In genomic region chr14:102498005-102498677, GRCh38 we compare ENCODE assay signal across 14 cellular contexts. TPM values are rescaled to one million over a fixed set of nuclear protein-coding genes. Genes with fewer than 3 reads are reported as not detected.
A peak's percentile ranks its signal among the peaks of the same experiment; 100 is the strongest.
DNase-seq lines count a peak whose midpoint lies in the region; ATAC-seq and TF ChIP-seq lines count a peak whose summit lies in the region.
"Had no signal": no experiment of that assay in that cellular context is flagged by ENCODE, and none has a peak within 500 bp of the region (broad histone marks: within the 10 kb centered on the region; RNA-seq: fewer than 3 reads in every experiment).

No MANE protein-coding gene starts in this region.

- TF ChIP-seq EP300 in esophagus muscularis mucosa (IDR thresholded peaks at IDR 0.05), result no peak

- no peaks in the 10 kb centered on the region for H3K9me3 ChIP-seq in Caco-2
- H3K9me3 ChIP-seq in esophagus muscularis mucosa, result no peaks in the 10 kb centered on the region
- H3K9me3 ChIP-seq: neutrophil had no signal

- in situ Hi-C loops in brain microvascular endothelial cell (cut with HindIII; ENCODE audit: low pct_ligation_motif_present, low sequenced_read_pairs), result no loop called here

- H3K9ac ChIP-seq in KMS-11, result no peak overlapping the region

- H3K27ac ChIP-seq in KMS-11 (no peak overlapping the region), brain microvascular endothelial cell (no peak overlapping the region), layer of hippocampus (ENCODE audit: low read depth, low read length) (peak overlapping the region; percentile 49), esophagus muscularis mucosa (replicated peaks in 1 of 4) (peak overlapping the region in 1 of 4 donors; percentile 81)
- H3K27ac ChIP-seq: epithelial cell of prostate, neutrophil had no signal

- no peak overlapping the region for H3K27ac Mint-ChIP-seq in Caco-2 (ENCODE audit: unreplicated experiment)

- no peaks in the 10 kb centered on the region for H3K79me2 ChIP-seq in KMS-11 (ENCODE audit: insufficient read depth, low read depth)

- POLR2A ChIA-PET in Caco-2 (lab: Charles Lee), result no interaction called here

- intact Hi-C loops in Caco-2 (cut with micrococcal nuclease; ENCODE audit: unreplicated experiment) (no loop called here), esophagus muscularis mucosa (cut with DNase I) (no loop called here)

- peaks cover 12% of the 10 kb centered on the region for H3K36me3 Mint-ChIP-seq in Caco-2 (ENCODE audit: insufficient read depth, unreplicated experiment)

- no peaks in the 10 kb centered on the region for H4K20me1 ChIP-seq in KMS-11 (ENCODE audit: insufficient read depth)

- no peak for ATAC-seq in HG03565 (IDR thresholded peaks at IDR 0.05; ENCODE audit: unreplicated experiment)
- no peak for ATAC-seq in HG03025 (IDR thresholded peaks at IDR 0.05; ENCODE audit: low FRiP score, unreplicated experiment)
- ATAC-seq in GM21447 (IDR thresholded peaks at IDR 0.05; ENCODE audit: unreplicated experiment), result no peak

- peak in 1 of 2 experiments; percentile 35 for DNase-seq in Caco-2
- DNase-seq in brain microvascular endothelial cell, result no peak
- DNase-seq in esophagus muscularis mucosa (ENCODE audit: extremely low spot score), result no peak
- DNase-seq: Calu3; kidney glomerular epithelial cell; stimulated activated CD4-positive, alpha-beta T cell treated with anti-CD3 and anti-CD28 coated beads, Interleukin-1b, Interleukin-23, amount 100 ng/mL, for 48 hours; T-helper 1 cell had no signal

- no TSS peak for BruUV-seq in Caco-2 (replicated peaks; lab: Mats Ljungman, UMichigan)

- peak; percentile 10 to 32 for TF ChIP-seq CTCF in Caco-2 (IDR thresholded peaks at IDR 0.05; ENCODE audit: insufficient read depth in 1 of 2, low read depth in 1 of 2, low read length in 1 of 2, severe bottlenecking in 1 of 2, unreplicated experiment in 1 of 2)
- 0 out of 2 replicates have a peak, but pooled peaks have one; percentile 19 for TF ChIP-seq CTCF in KMS-11 (conservative IDR thresholded peaks at IDR 0.05; ENCODE audit: low read depth, low read length)
- peak; percentile 47 for TF ChIP-seq CTCF in brain microvascular endothelial cell (IDR thresholded peaks at IDR 0.05; ENCODE audit: low read depth, low read length, missing control alignments)
- TF ChIP-seq CTCF in esophagus muscularis mucosa (IDR thresholded peaks at IDR 0.05), result no peak

- no peak overlapping the region for H3K4me3 Mint-ChIP-seq in Caco-2 (ENCODE audit: unreplicated experiment)

- H3K4me2 ChIP-seq in KMS-11, result no peak overlapping the region

- CTCF ChIA-PET in Caco-2 (lab: Charles Lee), result interaction anchor here (0.6 to 1.4 kb wide), 3 partner anchors 19 to 60 kb away, joined by 3 to 4 read pairs (median 3); no protein-coding TSS in a partner anchor

- H3K27me3 ChIP-seq in Caco-2 (replicated peaks; ENCODE audit: control insufficient read depth, insufficient read depth, low read length) (no peaks in the 10 kb centered on the region), KMS-11 (ENCODE audit: insufficient read depth, low read depth) (no peaks in the 10 kb centered on the region), brain microvascular endothelial cell (replicated peaks) (no peaks in the 10 kb centered on the region), layer of hippocampus (ENCODE audit: control insufficient read depth, insufficient read depth, low read length) (no peaks in the 10 kb centered on the region), esophagus muscularis mucosa (no peaks in the 10 kb centered on the region)
- H3K27me3 ChIP-seq: neutrophil had no signal

- H3K4me1 Mint-ChIP-seq in Caco-2 (ENCODE audit: low read depth, unreplicated experiment), result peaks cover 6% of the 10 kb centered on the region

- no peak overlapping the region for H2AFZ ChIP-seq in KMS-11 (ENCODE audit: low read depth)

- no peaks in the 10 kb centered on the region for H3K9me3 Mint-ChIP-seq in Caco-2 (ENCODE audit: unreplicated experiment)

- 100% methylated on average over 2 of the region's 30 CpGs for WGBS in esophagus muscularis mucosa

- 0 out of 2 replicates have a peak, but pooled peaks cover 5% of the 10 kb centered on the region for H3K4me1 ChIP-seq in Caco-2
- no peaks in the 10 kb centered on the region for H3K4me1 ChIP-seq in KMS-11 (ENCODE audit: low read depth, poor library complexity, severe bottlenecking)
- peaks cover 17 to 25% (median 21%) of the 10 kb centered on the region in 4 donors for H3K4me1 ChIP-seq in esophagus muscularis mucosa

- H3K4me3 ChIP-seq in Caco-2 (ENCODE audit: low read depth, low read length) (no peak overlapping the region), KMS-11 (IDR thresholded peaks at IDR 0.05; ENCODE audit: insufficient read depth, low read depth, low read length) (no peak overlapping the region), brain microvascular endothelial cell (ENCODE audit: low read depth, low read length) (no peak overlapping the region), esophagus muscularis mucosa (no peak overlapping the region)

- no peak for TF ChIP-seq POLR2A in esophagus muscularis mucosa (IDR thresholded peaks at IDR 0.05; ENCODE audit: low read depth)

- H3K36me3 ChIP-seq in Caco-2 (ENCODE audit: control insufficient read depth, insufficient read depth, low read length) (no peaks in the 10 kb centered on the region), KMS-11 (ENCODE audit: insufficient read depth) (no peaks in the 10 kb centered on the region), brain microvascular endothelial cell (replicated peaks) (peaks cover 10% of the 10 kb centered on the region), esophagus muscularis mucosa (peaks cover 20 to 61% (median 37%) of the 10 kb centered on the region in 4 donors)

- H3K27me3 Mint-ChIP-seq in Caco-2 (ENCODE audit: insufficient read depth, unreplicated experiment), result no peaks in the 10 kb centered on the region

RNA-seq across cellular contexts. Expression of gene ANKRD9, which starts 11.4 kb away (rescaled TPM):
- 15.0 and 15.5 TPM in 2 replicates for total RNA-seq in Caco-2 (2022)
- 10 to 100 TPM; 33.2 to 74.0 (median 54.2) TPM for total RNA-seq in esophagus muscularis mucosa

Comparison
In these comparisons a context has a peak if more than half of its experiments do, and no peak if none do; other contexts are left out.
1. CTCF ChIP-seq: peak in Caco-2 (2 of 2), KMS-11 (single experiment) and brain microvascular endothelial cell (single experiment); none in esophagus muscularis mucosa (0 of 3).